In genomic region chr2:46067501-46068292, GRCh38 we compare ENCODE assay signal across 12 cellular contexts.
DNase-seq lines count a peak whose midpoint lies in the region; ATAC-seq and TF ChIP-seq lines count a peak whose summit lies in the region.
"Had no signal": no experiment of that assay in that cellular context is flagged by ENCODE, and none has a peak within 500 bp of the region (broad histone marks: within the 10 kb centered on the region; RNA-seq: fewer than 3 reads in every experiment).

No MANE protein-coding gene starts in this region.

- H3K27ac Mint-ChIP-seq in activated CD8-positive, alpha-beta T cell treated with anti-CD3 and anti-CD28 coated beads for 36 hours, result no peak overlapping the region
- H3K27ac Mint-ChIP-seq in activated CD8-positive, alpha-beta T cell treated with anti-CD3 and anti-CD28 coated beads, Interleukin-2, amount 10 ng/mL, durations not matched to agents 7 days and 5 days, result no peak overlapping the region
- no peak overlapping the region for H3K27ac Mint-ChIP-seq in CD8-positive, alpha-beta memory T cell
- H3K27ac Mint-ChIP-seq: B cell; naive thymus-derived CD8-positive, alpha-beta T cell had no signal

- peaks cover 12% of the 10 kb centered on the region for H3K4me1 Mint-ChIP-seq in activated CD8-positive, alpha-beta T cell treated with anti-CD3 and anti-CD28 coated beads for 36 hours (ENCODE audit: low read depth)
- H3K4me1 Mint-ChIP-seq in activated CD8-positive, alpha-beta T cell treated with anti-CD3 and anti-CD28 coated beads, Interleukin-2, amount 10 ng/mL, durations not matched to agents 7 days and 5 days (ENCODE audit: low read depth), result peaks cover 10% of the 10 kb centered on the region
- peaks cover 0 to 11% (median 0%) of the 10 kb centered on the region in 3 donors for H3K4me1 Mint-ChIP-seq in CD8-positive, alpha-beta memory T cell
- H3K4me1 Mint-ChIP-seq: B cell had no signal

- 39% methylated on average over 13 of the region's 13 CpGs for WGBS in SK-N-SH (ENCODE audit: low lambda C conversion rate)

- peak overlapping the region; percentile 38; the same call in 1 of the 2 replicates for H3K9ac ChIP-seq in SK-N-SH

- peaks cover 26 to 45% of the 10 kb centered on the region in 2 experiments for H3K4me1 ChIP-seq in SK-N-SH (ENCODE audit: control insufficient read depth in 1 of 2, insufficient read depth in 2 of 2, low read depth in 1 of 2, low read length in 1 of 2)
- H3K4me1 ChIP-seq in CD8-positive, alpha-beta memory T cell (ENCODE audit: insufficient read depth, low read length), result no peaks in the 10 kb centered on the region

- TF ChIP-seq EP300 in SK-N-SH (IDR thresholded peaks at IDR 0.05; ENCODE audit: borderline replicate concordance in 1 of 2, low read depth in 1 of 2, low read length in 1 of 2), result peak; percentile 54 to 99

- POLR2A ChIA-PET in activated CD8-positive, alpha-beta T cell treated with anti-CD3 and anti-CD28 coated beads for 36 hours (lab: Charles Lee), result interaction anchor here (0.5 kb wide), 1 partner anchor 27 kb away, joined by 6 read pairs; no protein-coding TSS in a partner anchor
- POLR2A ChIA-PET in activated CD8-positive, alpha-beta T cell treated with anti-CD3 and anti-CD28 coated beads, Interleukin-2, amount 10 ng/mL, durations not matched to agents 7 days and 5 days (lab: Charles Lee), result no interaction called here
- POLR2A ChIA-PET in SK-N-SH (lab: Yijun Ruan, JAX), result no interaction called here
- POLR2A ChIA-PET in CD8-positive, alpha-beta memory T cell (lab: Charles Lee), result no interaction called here

- no peak overlapping the region for H3K4me3 Mint-ChIP-seq in activated CD8-positive, alpha-beta T cell treated with anti-CD3 and anti-CD28 coated beads for 36 hours
- no peak overlapping the region for H3K4me3 Mint-ChIP-seq in activated CD8-positive, alpha-beta T cell treated with anti-CD3 and anti-CD28 coated beads, Interleukin-2, amount 10 ng/mL, durations not matched to agents 7 days and 5 days
- no peak overlapping the region for H3K4me3 Mint-ChIP-seq in CD8-positive, alpha-beta memory T cell
- H3K4me3 Mint-ChIP-seq: B cell; naive thymus-derived CD8-positive, alpha-beta T cell had no signal

- H3K4me3 ChIP-seq in SK-N-SH (ENCODE audit: low read depth in 2 of 2, low read length in 1 of 2) (peak overlapping the region; percentile 2 to 33; a peak in 2 of 4 replicates), fibroblast of mammary gland (ENCODE audit: control insufficient read depth, low read depth, low read length) (no peak overlapping the region), retinal pigment epithelial cell (ENCODE audit: low read length) (peak overlapping the region; percentile 9)
- no peak overlapping the region for H3K4me3 ChIP-seq in CD8-positive, alpha-beta memory T cell (ENCODE audit: low read length)

- H3K79me2 ChIP-seq in SK-N-SH (ENCODE audit: insufficient read depth), result no peaks in the 10 kb centered on the region

- H3F3A ChIP-seq in SK-N-SH (replicated peaks; ENCODE audit: insufficient read depth), result peaks cover 26% of the 10 kb centered on the region

- DNase-seq in activated CD8-positive, alpha-beta T cell treated with anti-CD3 and anti-CD28 coated beads for 36 hours, result no peak
- DNase-seq in activated CD8-positive, alpha-beta T cell treated with anti-CD3 and anti-CD28 coated beads, Interleukin-2, amount 10 ng/mL, durations not matched to agents 7 days and 5 days, result no peak
- DNase-seq in SK-N-SH, result no peak
- DNase-seq in fibroblast of mammary gland (ENCODE audit: low read depth), result peak; percentile 89
- DNase-seq in retinal pigment epithelial cell (ENCODE audit: low read depth), result peak; percentile 98
- no peak for DNase-seq in NOMO-1 treated with DMSO at 0.1 percent for 48 hours (lab: John Stamatoyannopoulos, UW; ENCODE audit: unreplicated experiment)
- DNase-seq in CD8-positive, alpha-beta memory T cell, result no peak
- DNase-seq: activated T-cell treated with anti-CD3 and anti-CD28 coated beads for 4 hours; naive thymus-derived CD8-positive, alpha-beta T cell had no signal

- H3K36me3 Mint-ChIP-seq in activated CD8-positive, alpha-beta T cell treated with anti-CD3 and anti-CD28 coated beads for 36 hours (ENCODE audit: low read depth), result no peaks in the 10 kb centered on the region
- no peaks in the 10 kb centered on the region for H3K36me3 Mint-ChIP-seq in activated CD8-positive, alpha-beta T cell treated with anti-CD3 and anti-CD28 coated beads, Interleukin-2, amount 10 ng/mL, durations not matched to agents 7 days and 5 days (ENCODE audit: low read depth)
- H3K36me3 Mint-ChIP-seq in CD8-positive, alpha-beta memory T cell, result no peaks in the 10 kb centered on the region
- H3K36me3 Mint-ChIP-seq: naive thymus-derived CD8-positive, alpha-beta T cell had no signal

- CTCF ChIA-PET in activated CD8-positive, alpha-beta T cell treated with anti-CD3 and anti-CD28 coated beads for 36 hours (lab: Charles Lee), result interaction anchor here (0.6 kb wide), 1 partner anchor 559 kb away, joined by 3 read pairs; no protein-coding TSS in a partner anchor
- CTCF ChIA-PET in activated CD8-positive, alpha-beta T cell treated with anti-CD3 and anti-CD28 coated beads, Interleukin-2, amount 10 ng/mL, durations not matched to agents 7 days and 5 days (lab: Charles Lee), result interaction anchor here (0.9 to 1.1 kb wide), 2 partner anchors 55 to 74 kb away, joined by 3 read pairs; no protein-coding TSS in a partner anchor
- CTCF ChIA-PET in SK-N-SH (lab: Yijun Ruan, JAX), result interaction anchor here (1.6 kb wide), 1 partner anchor 19 kb away, joined by 4 read pairs; no protein-coding TSS in a partner anchor
- CTCF ChIA-PET in CD8-positive, alpha-beta memory T cell (lab: Charles Lee), result no interaction called here

- H3K27me3 Mint-ChIP-seq in activated CD8-positive, alpha-beta T cell treated with anti-CD3 and anti-CD28 coated beads for 36 hours, result no peaks in the 10 kb centered on the region
- no peaks in the 10 kb centered on the region for H3K27me3 Mint-ChIP-seq in activated CD8-positive, alpha-beta T cell treated with anti-CD3 and anti-CD28 coated beads, Interleukin-2, amount 10 ng/mL, durations not matched to agents 7 days and 5 days (ENCODE audit: low read depth)
- H3K27me3 Mint-ChIP-seq in CD8-positive, alpha-beta memory T cell, result peaks cover 0 to 1% of the 10 kb centered on the region in 2 donors
- H3K27me3 Mint-ChIP-seq: B cell had no signal

- TF ChIP-seq CTCF in activated CD8-positive, alpha-beta T cell treated with anti-CD3 and anti-CD28 coated beads for 36 hours (IDR thresholded peaks at IDR 0.05), result no peak
- no peak for TF ChIP-seq CTCF in SK-N-SH (IDR thresholded peaks at IDR 0.05)
- TF ChIP-seq CTCF in fibroblast of mammary gland (conservative IDR thresholded peaks at IDR 0.05; ENCODE audit: control insufficient read depth, insufficient read depth, low read depth, low read length), result no peak
- no peak for TF ChIP-seq CTCF in retinal pigment epithelial cell (conservative IDR thresholded peaks at IDR 0.05; ENCODE audit: low read depth, low read length)

- H3K9me3 ChIP-seq in SK-N-SH, result no peaks in the 10 kb centered on the region
- no peaks in the 10 kb centered on the region for H3K9me3 ChIP-seq in CD8-positive, alpha-beta memory T cell (ENCODE audit: low read length)

- intact Hi-C loops in activated CD8-positive, alpha-beta T cell treated with anti-CD3 and anti-CD28 coated beads for 36 hours (cut with micrococcal nuclease), result no loop called here

- ATAC-seq in activated CD8-positive, alpha-beta T cell treated with anti-CD3 and anti-CD28 coated beads for 36 hours, result peak; percentile 75
- no peak for ATAC-seq in activated CD8-positive, alpha-beta T cell treated with anti-CD3 and anti-CD28 coated beads, Interleukin-2, amount 10 ng/mL, durations not matched to agents 7 days and 5 days
- ATAC-seq in HG03342 (IDR thresholded peaks at IDR 0.05; ENCODE audit: unreplicated experiment), result no peak
- ATAC-seq: esophagus mucosa; naive thymus-derived CD8-positive, alpha-beta T cell had no signal

- H3K9me2 ChIP-seq in SK-N-SH, result no peaks in the 10 kb centered on the region

- H3K9me3 Mint-ChIP-seq in activated CD8-positive, alpha-beta T cell treated with anti-CD3 and anti-CD28 coated beads for 36 hours, result no peaks in the 10 kb centered on the region
- no peaks in the 10 kb centered on the region for H3K9me3 Mint-ChIP-seq in activated CD8-positive, alpha-beta T cell treated with anti-CD3 and anti-CD28 coated beads, Interleukin-2, amount 10 ng/mL, durations not matched to agents 7 days and 5 days (ENCODE audit: insufficient read depth)
- H3K9me3 Mint-ChIP-seq in CD8-positive, alpha-beta memory T cell, result no peaks in the 10 kb centered on the region
- H3K9me3 Mint-ChIP-seq: naive thymus-derived CD8-positive, alpha-beta T cell had no signal

- TF ChIP-seq RAD21 in SK-N-SH (IDR thresholded peaks at IDR 0.05; ENCODE audit: low read length), result no peak

- no peaks in the 10 kb centered on the region for H3K36me3 ChIP-seq in SK-N-SH (replicated peaks in 1 of 2; ENCODE audit: control insufficient read depth in 1 of 2, insufficient read depth in 2 of 2, low read length in 1 of 2)
- no peaks in the 10 kb centered on the region for H3K36me3 ChIP-seq in CD8-positive, alpha-beta memory T cell (ENCODE audit: insufficient read depth, low read length)

- H2AFZ ChIP-seq in SK-N-SH (ENCODE audit: low read depth), result no peak overlapping the region

- H3K27me3 ChIP-seq in SK-N-SH (ENCODE audit: insufficient read depth), result no peaks in the 10 kb centered on the region
- H3K27me3 ChIP-seq in CD8-positive, alpha-beta memory T cell (ENCODE audit: insufficient read depth, low read length, poor library complexity, severe bottlenecking), result no peaks in the 10 kb centered on the region

- peak overlapping the region; percentile 51 for H3K4me2 ChIP-seq in SK-N-SH

- H4K20me1 ChIP-seq in SK-N-SH (ENCODE audit: insufficient read depth), result no peaks in the 10 kb centered on the region

- peak overlapping the region; percentile 82 to 90 for H3K27ac ChIP-seq in SK-N-SH (ENCODE audit: low read depth in 2 of 2, low read length in 1 of 2)
- no peak overlapping the region for H3K27ac ChIP-seq in CD8-positive, alpha-beta memory T cell (ENCODE audit: low read depth, low read length)

TF ChIP-seq in SK-N-SH, 30 proteins besides CTCF, POLR2A, EP300 and RAD21 (continues in another document):
- peak; percentile 3; the same call in 1 of the 2 replicates for TF ChIP-seq SMC3 (IDR thresholded peaks at IDR 0.05; ENCODE audit: low read depth, low read length)
- TF ChIP-seq TEAD4 (IDR thresholded peaks at IDR 0.05; ENCODE audit: borderline replicate concordance, insufficient read depth), result peak; percentile 100
- no peak for TF ChIP-seq FOXJ3 (CRISPR knock-in tag; IDR thresholded peaks at IDR 0.05)
- no peak for TF ChIP-seq IRF3 (IDR thresholded peaks at IDR 0.05; ENCODE audit: low read depth, low read length)
- TF ChIP-seq RCOR1 (IDR thresholded peaks at IDR 0.05; ENCODE audit: low read length), result no peak

Comparison
In these comparisons a context has a peak if more than half of its experiments do, and no peak if none do; other contexts are left out.
1. DNase-seq: peak in fibroblast of mammary gland (single experiment) and retinal pigment epithelial cell (single experiment); none in activated CD8-positive, alpha-beta T cell treated with anti-CD3 and anti-CD28 coated beads for 36 hours (single experiment), activated CD8-positive, alpha-beta T cell treated with anti-CD3 and anti-CD28 coated beads, Interleukin-2, amount 10 ng/mL, durations not matched to agents 7 days and 5 days (single experiment), SK-N-SH (single experiment), NOMO-1 treated with DMSO at 0.1 percent for 48 hours (single experiment) and CD8-positive, alpha-beta memory T cell (0 of 5).
2. H3K4me3 ChIP-seq: peak in SK-N-SH (2 of 2) and retinal pigment epithelial cell (single experiment); none in fibroblast of mammary gland (single experiment) and CD8-positive, alpha-beta memory T cell (single experiment).